Comparison of ENCODE assay signal across 15 cellular contexts in genomic region chr7:128914566-128915151, GRCh38. TPM values are rescaled to one million over a fixed set of nuclear protein-coding genes. Genes with fewer than 3 reads are reported as not detected.
A peak's percentile ranks its signal among the peaks of the same experiment; 100 is the strongest.
DNase-seq lines count a peak whose midpoint lies in the region; ATAC-seq, FAIRE-seq and TF ChIP-seq lines count a peak whose summit lies in the region.
"Had no signal": no experiment of that assay in that cellular context is flagged by ENCODE, and none has a peak within 500 bp of the region (broad histone marks: within the 10 kb centered on the region; RNA-seq: fewer than 3 reads in every experiment).

No MANE protein-coding gene starts in this region.

- no peak overlapping the region for H3K4me3 Mint-ChIP-seq in CD8-positive, alpha-beta T cell
- no peak overlapping the region for H3K4me3 Mint-ChIP-seq in endodermal cell

- FAIRE-seq in GM18507 (lab: Jason Lieb, UNC): peak; percentile 74
- FAIRE-seq: keratinocyte had no signal

- peaks cover 3% of the 10 kb centered on the region for H3K4me1 ChIP-seq in CD8-positive, alpha-beta T cell (ENCODE audit: insufficient read depth, low read length)
- H3K4me1 ChIP-seq in endodermal cell (ENCODE audit: control insufficient read depth, insufficient read depth, low read length): peaks cover 7% of the 10 kb centered on the region
- H3K4me1 ChIP-seq: breast epithelium, parathyroid adenoma had no signal

- 81 to 91% methylated on average over 6 to 10 of the region's 11 CpGs for WGBS in endodermal cell (ENCODE audit: insufficient coverage in 1 of 2, insufficient read length in 1 of 2), 2 experiments

- H3K36me3 ChIP-seq in CD8-positive, alpha-beta T cell (ENCODE audit: insufficient read depth, low read length): no peaks in the 10 kb centered on the region
- H3K36me3 ChIP-seq in endodermal cell (ENCODE audit: control insufficient read depth, insufficient read depth, low read length): no peaks in the 10 kb centered on the region
- H3K36me3 ChIP-seq: breast epithelium, esophagus squamous epithelium, SJSA1, vagina had no signal

- H3K9ac ChIP-seq in endodermal cell (ENCODE audit: extremely low read depth, low read length, poor library complexity, severe bottlenecking): no peak overlapping the region
- H3K9ac ChIP-seq: parathyroid adenoma had no signal

- POLR2A ChIA-PET in CD8-positive, alpha-beta T cell (lab: Charles Lee): interaction anchor here (0.6 kb wide), 1 partner anchor 1051 kb away, joined by 3 read pairs; no protein-coding TSS in a partner anchor

- H3K27ac Mint-ChIP-seq in CD8-positive, alpha-beta T cell: no peak overlapping the region
- H3K27ac Mint-ChIP-seq in endodermal cell: no peak overlapping the region

- H3K27me3 Mint-ChIP-seq in CD8-positive, alpha-beta T cell (ENCODE audit: low read depth): peaks cover 53% of the 10 kb centered on the region
- H3K27me3 Mint-ChIP-seq in endodermal cell (ENCODE audit: insufficient read depth): peaks cover 52% of the 10 kb centered on the region

- intact Hi-C loops in CD8-positive, alpha-beta T cell (cut with DNase I, micrococcal nuclease): no loop called here

- H3K27me3 ChIP-seq in CD8-positive, alpha-beta T cell (ENCODE audit: insufficient read depth, low read length): peaks cover 1% of the 10 kb centered on the region
- H3K27me3 ChIP-seq in endodermal cell (ENCODE audit: control insufficient read depth, insufficient read depth, low read length, poor library complexity, severe bottlenecking): peaks cover 6% of the 10 kb centered on the region
- H3K27me3 ChIP-seq: vagina had no signal

- no peaks in the 10 kb centered on the region for H3K36me3 Mint-ChIP-seq in CD8-positive, alpha-beta T cell
- no peaks in the 10 kb centered on the region for H3K36me3 Mint-ChIP-seq in endodermal cell (ENCODE audit: low read depth)

- peaks cover 6% of the 10 kb centered on the region for H3K4me1 Mint-ChIP-seq in CD8-positive, alpha-beta T cell (ENCODE audit: low read depth)
- peaks cover 27% of the 10 kb centered on the region for H3K4me1 Mint-ChIP-seq in endodermal cell

- H3K9me3 Mint-ChIP-seq in CD8-positive, alpha-beta T cell: no peaks in the 10 kb centered on the region
- no peaks in the 10 kb centered on the region for H3K9me3 Mint-ChIP-seq in endodermal cell

- H3K27ac ChIP-seq in CD8-positive, alpha-beta T cell (ENCODE audit: low read depth, low read length): no peak overlapping the region
- no peak overlapping the region for H3K27ac ChIP-seq in endodermal cell (ENCODE audit: low read depth, low read length)
- H3K27ac ChIP-seq: breast epithelium, esophagus squamous epithelium, parathyroid adenoma, SJSA1, vagina had no signal

- ATAC-seq in CD8-positive, alpha-beta T cell: peak; percentile 58
- ATAC-seq in HG03045 (IDR thresholded peaks at IDR 0.05; ENCODE audit: unreplicated experiment): peak; percentile 47
- ATAC-seq in GM18867 (IDR thresholded peaks at IDR 0.05; ENCODE audit: unreplicated experiment): no peak

- H3K4me3 ChIP-seq in CD8-positive, alpha-beta T cell (ENCODE audit: low read depth, low read length): no peak overlapping the region
- no peak overlapping the region for H3K4me3 ChIP-seq in endodermal cell (ENCODE audit: low read length)
- H3K4me3 ChIP-seq: SJSA1 had no signal

- DNase-seq in CD8-positive, alpha-beta T cell: no peak
- DNase-seq in GM18507 (ENCODE audit: extremely low spot score, insufficient read length, low read depth) (no peak), endodermal cell (peak; percentile 74), NCI-H1048 (lab: John Stamatoyannopoulos, UW) (no peak), NCI-H748 (lab: John Stamatoyannopoulos, UW; ENCODE audit: unreplicated experiment) (no peak), NCI-H2196 treated with DMSO at 0.1 percent for 48 hours (lab: John Stamatoyannopoulos, UW; ENCODE audit: unreplicated experiment) (no peak)
- DNase-seq: DMS 273 treated with DMSO at 0.1 percent for 48 hours, esophagus squamous epithelium had no signal

- no peak for TF ChIP-seq CTCF in CD8-positive, alpha-beta T cell (IDR thresholded peaks at IDR 0.05)
- TF ChIP-seq CTCF in endodermal cell (conservative IDR thresholded peaks at IDR 0.05): peak; percentile 34

- CTCF ChIA-PET in CD8-positive, alpha-beta T cell (lab: Charles Lee): no interaction called here

- no peaks in the 10 kb centered on the region for H3K9me3 ChIP-seq in CD8-positive, alpha-beta T cell (ENCODE audit: low read length)
- H3K9me3 ChIP-seq in endodermal cell (ENCODE audit: control insufficient read depth, low read length): no peaks in the 10 kb centered on the region
- H3K9me3 ChIP-seq: breast epithelium, esophagus squamous epithelium, SJSA1, vagina had no signal

RNA-seq across cellular contexts. Expression of gene KCP, which starts 4.2 kb away (rescaled TPM):
- under 1 TPM; 0.19 to 0.43 TPM for total RNA-seq in CD8-positive, alpha-beta T cell
- 10 to 100 TPM; 21.1 to 33.3 TPM for total RNA-seq in endodermal cell
- polyA plus RNA-seq in endodermal cell (2013, experiment 1 of 2): 8.3 TPM
- 6.5 TPM for polyA plus RNA-seq in endodermal cell (2013, experiment 2 of 2)
- total RNA-seq: SJSA1 had no signal
- polyA plus RNA-seq: keratinocyte had no signal

RNA-seq across cellular contexts. Expression of gene IRF5, which starts 23.1 kb away (rescaled TPM):
- under 1 TPM; 0.61 to 0.79 TPM for total RNA-seq in CD8-positive, alpha-beta T cell
- total RNA-seq in endodermal cell: under 1 TPM; 0.31 to 0.53 TPM
- 0.14 TPM for polyA plus RNA-seq in endodermal cell (2013, experiment 1 of 2)
- 0.17 TPM for polyA plus RNA-seq in endodermal cell (2013, experiment 2 of 2)

RNA-seq across cellular contexts. Expression of gene ATP6V1F, which starts 52.0 kb away (rescaled TPM):
- 10 to 100 TPM; 54.8 to 59.3 TPM for total RNA-seq in CD8-positive, alpha-beta T cell
- total RNA-seq in endodermal cell: 100 to 1,000 TPM; 122 to 157 TPM
- polyA plus RNA-seq in endodermal cell (2013, experiment 1 of 2): 128 TPM
- 128 TPM for polyA plus RNA-seq in endodermal cell (2013, experiment 2 of 2)

Comparison
In these comparisons a context has a peak if more than half of its experiments do, and no peak if none do; other contexts are left out.
1. RNA of gene KCP, which starts 4.2 kb away (total RNA-seq): 21.1 to 33.3 TPM in endodermal cell; 0.19 to 0.43 TPM in CD8-positive, alpha-beta T cell; every median in the first group is over 10 times any median in the second.